In the genomic region with DNA sequence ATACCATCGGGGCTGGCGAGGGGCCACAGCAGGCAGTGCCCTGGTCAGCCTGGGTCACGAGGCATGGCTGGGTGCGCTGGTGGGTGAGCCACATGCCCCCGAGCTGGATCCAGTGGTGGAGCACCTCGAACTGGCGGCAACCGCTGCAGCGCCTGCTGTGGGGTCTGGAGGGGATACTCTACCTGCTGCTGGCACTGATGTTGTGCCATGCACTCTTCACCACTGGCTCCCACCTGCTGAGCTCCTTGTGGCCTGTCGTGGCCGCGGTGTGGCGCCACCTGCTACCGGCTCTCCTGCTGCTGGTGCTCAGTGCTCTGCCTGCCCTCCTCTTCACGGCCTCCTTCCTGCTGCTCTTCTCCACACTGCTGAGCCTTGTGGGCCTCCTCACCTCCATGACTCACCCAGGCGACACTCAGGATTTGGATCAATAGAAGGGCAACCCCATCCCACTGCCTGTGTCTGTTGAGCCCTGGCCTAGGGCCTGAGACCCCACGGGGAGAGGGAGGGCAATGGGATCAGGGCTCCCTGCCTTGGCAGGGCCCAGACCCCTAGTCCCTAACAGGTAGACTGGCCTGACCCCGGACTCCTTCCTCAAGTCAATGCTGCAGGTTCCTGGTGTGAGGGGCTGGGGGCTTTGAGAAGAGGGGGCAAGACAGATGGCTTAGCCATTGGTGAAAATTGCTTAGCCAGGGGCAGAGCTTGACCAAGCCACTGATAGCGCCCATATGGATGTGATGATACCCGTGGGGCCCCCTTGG, we compare ENCODE assay signal across 11 cellular contexts. TPM values are rescaled to one million over a fixed set of nuclear protein-coding genes. Genes with fewer than 3 reads are reported as not detected.
A peak's percentile ranks its signal among the peaks of the same experiment; 100 is the strongest.
DNase-seq lines count a peak whose midpoint lies in the region; ATAC-seq lines count a peak whose summit lies in the region.
"Had no signal": no experiment of that assay in that cellular context is flagged by ENCODE, and none has a peak within 500 bp of the region (broad histone marks: within the 10 kb centered on the region; RNA-seq: fewer than 3 reads in every experiment).

No MANE protein-coding gene starts in this region.

- H3K9me2 ChIP-seq in GM23248 (ENCODE audit: insufficient read depth): no peaks in the 10 kb centered on the region

- POLR2A ChIA-PET in activated CD8-positive, alpha-beta T cell treated with anti-CD3 and anti-CD28 coated beads, Interleukin-2, amount 10 ng/mL, durations not matched to agents 7 days and 5 days (lab: Charles Lee): interaction anchor here (0.7 kb wide), 1 partner anchor 770 kb away, joined by 3 read pairs; no protein-coding TSS in a partner anchor

- H3K4me3 ChIP-seq in GM23248: no peak overlapping the region
- H3K4me3 ChIP-seq: breast epithelium, prostate gland had no signal

- H3F3A ChIP-seq in GM23248 (ENCODE audit: insufficient read depth): 0 out of 2 replicates have a peak, but pooled peaks cover 7% of the 10 kb centered on the region

- H3K36me3 Mint-ChIP-seq in activated T-cell treated with anti-CD3 and anti-CD28 coated beads, Interleukin-2, amount 50 U/mL, for 72 hours (ENCODE audit: insufficient read depth in 2 of 2): peaks cover 4 to 9% of the 10 kb centered on the region in 2 donors
- H3K36me3 Mint-ChIP-seq in activated T-cell treated with anti-CD3 and anti-CD28 coated beads, Interleukin-2, amount 50 U/mL, for 24 hours (ENCODE audit: low read depth): no peaks in the 10 kb centered on the region
- H3K36me3 Mint-ChIP-seq in activated CD8-positive, alpha-beta T cell treated with anti-CD3 and anti-CD28 coated beads, Interleukin-2, amount 10 ng/mL, durations not matched to agents 7 days and 5 days (ENCODE audit: low read depth): no peaks in the 10 kb centered on the region
- no peaks in the 10 kb centered on the region for H3K36me3 Mint-ChIP-seq in stimulated activated memory B cell treated with anti-CD40 and anti-IgM and Interleukin-4, amounts not matched to agents 10 μg/mL and 1 μg/mL and 100 μg/mL, for 72 hours

- ATAC-seq in activated T-cell treated with anti-CD3 and anti-CD28 coated beads, Interleukin-2, amount 50 U/mL, for 72 hours (replicated peaks in 1 of 2): peak; percentile 45 to 59
- peak; percentile 56 for ATAC-seq in activated CD8-positive, alpha-beta T cell treated with anti-CD3 and anti-CD28 coated beads, Interleukin-2, amount 10 ng/mL, durations not matched to agents 7 days and 5 days
- peak; percentile 25 for ATAC-seq in stimulated activated memory B cell treated with anti-CD40 and anti-IgM and Interleukin-4, amounts not matched to agents 10 μg/mL and 1 μg/mL and 100 μg/mL, for 72 hours
- no peak for ATAC-seq in HG03097 (IDR thresholded peaks at IDR 0.05; ENCODE audit: low FRiP score, unreplicated experiment)

- no peaks in the 10 kb centered on the region for H3K36me3 ChIP-seq in GM23248 (ENCODE audit: low read depth)
- H3K36me3 ChIP-seq: breast epithelium, prostate gland had no signal

- peaks cover 18% of the 10 kb centered on the region for H3K27me3 ChIP-seq in GM23248 (replicated peaks; ENCODE audit: insufficient read depth)

- peaks cover 29% of the 10 kb centered on the region for H3K27me3 Mint-ChIP-seq in activated T-cell treated with anti-CD3 and anti-CD28 coated beads, Interleukin-2, amount 50 U/mL, for 72 hours (ENCODE audit: low read depth)
- peaks cover 31% of the 10 kb centered on the region for H3K27me3 Mint-ChIP-seq in activated T-cell treated with anti-CD3 and anti-CD28 coated beads, Interleukin-2, amount 50 U/mL, for 24 hours
- H3K27me3 Mint-ChIP-seq in activated CD8-positive, alpha-beta T cell treated with anti-CD3 and anti-CD28 coated beads, Interleukin-2, amount 10 ng/mL, durations not matched to agents 7 days and 5 days (ENCODE audit: low read depth): peaks cover 61% of the 10 kb centered on the region
- H3K27me3 Mint-ChIP-seq in stimulated activated memory B cell treated with anti-CD40 and anti-IgM and Interleukin-4, amounts not matched to agents 10 μg/mL and 1 μg/mL and 100 μg/mL, for 72 hours: peaks cover 96% of the 10 kb centered on the region

- no peaks in the 10 kb centered on the region for H3K9me3 ChIP-seq in GM23248 (ENCODE audit: low read depth)
- H3K9me3 ChIP-seq: breast epithelium, prostate gland had no signal

- H3K27ac ChIP-seq in GM23248: no peak overlapping the region
- H3K27ac ChIP-seq: prostate gland had no signal

- H3K9me3 Mint-ChIP-seq in activated T-cell treated with anti-CD3 and anti-CD28 coated beads, Interleukin-2, amount 50 U/mL, for 72 hours: peaks cover 3 to 5% of the 10 kb centered on the region in 2 donors
- peaks cover 13% of the 10 kb centered on the region for H3K9me3 Mint-ChIP-seq in activated T-cell treated with anti-CD3 and anti-CD28 coated beads, Interleukin-2, amount 50 U/mL, for 24 hours
- peaks cover 6% of the 10 kb centered on the region for H3K9me3 Mint-ChIP-seq in activated CD8-positive, alpha-beta T cell treated with anti-CD3 and anti-CD28 coated beads, Interleukin-2, amount 10 ng/mL, durations not matched to agents 7 days and 5 days (ENCODE audit: insufficient read depth)
- peaks cover 7% of the 10 kb centered on the region for H3K9me3 Mint-ChIP-seq in stimulated activated memory B cell treated with anti-CD40 and anti-IgM and Interleukin-4, amounts not matched to agents 10 μg/mL and 1 μg/mL and 100 μg/mL, for 72 hours

- H3K4me1 Mint-ChIP-seq in activated T-cell treated with anti-CD3 and anti-CD28 coated beads, Interleukin-2, amount 50 U/mL, for 72 hours (ENCODE audit: low read depth): peaks cover 10% of the 10 kb centered on the region
- peaks cover 13% of the 10 kb centered on the region for H3K4me1 Mint-ChIP-seq in activated T-cell treated with anti-CD3 and anti-CD28 coated beads, Interleukin-2, amount 50 U/mL, for 24 hours (ENCODE audit: low read depth)
- H3K4me1 Mint-ChIP-seq in activated CD8-positive, alpha-beta T cell treated with anti-CD3 and anti-CD28 coated beads, Interleukin-2, amount 10 ng/mL, durations not matched to agents 7 days and 5 days (ENCODE audit: low read depth): peaks cover 13% of the 10 kb centered on the region
- H3K4me1 Mint-ChIP-seq in stimulated activated memory B cell treated with anti-CD40 and anti-IgM and Interleukin-4, amounts not matched to agents 10 μg/mL and 1 μg/mL and 100 μg/mL, for 72 hours: peaks cover 8% of the 10 kb centered on the region

- CTCF ChIA-PET in activated CD8-positive, alpha-beta T cell treated with anti-CD3 and anti-CD28 coated beads, Interleukin-2, amount 10 ng/mL, durations not matched to agents 7 days and 5 days (lab: Charles Lee): no interaction called here

- 91% methylated on average over 15 to 20 of the region's 20 CpGs for WGBS in GM23248 (ENCODE audit: low coverage in 1 of 2, low lambda C conversion rate in 2 of 2, missing lambda C conversion rate in 2 of 2), 2 experiments

- H3K4me2 ChIP-seq in GM23248 (ENCODE audit: unreplicated experiment): no peak overlapping the region

- in situ Hi-C loops in GM23248 (cut with MboI): no loop called here

- DNase-seq in activated T-cell treated with anti-CD3 and anti-CD28 coated beads, Interleukin-2, amount 50 U/mL, for 72 hours: no peak
- DNase-seq in activated T-cell treated with anti-CD3 and anti-CD28 coated beads, Interleukin-2, amount 50 U/mL, for 24 hours: no peak
- no peak for DNase-seq in activated CD8-positive, alpha-beta T cell treated with anti-CD3 and anti-CD28 coated beads, Interleukin-2, amount 10 ng/mL, durations not matched to agents 7 days and 5 days
- no peak for DNase-seq in GM23248
- DNase-seq: activated CD4-positive, alpha-beta T cell treated with anti-CD3 and anti-CD28 coated beads, Interleukin-2, amount 50 U/mL, for 48 hours; GF-D8; NCI-H226 had no signal

- H4K20me1 ChIP-seq in GM23248 (ENCODE audit: insufficient read depth): no peaks in the 10 kb centered on the region

- H3K27ac Mint-ChIP-seq in activated T-cell treated with anti-CD3 and anti-CD28 coated beads, Interleukin-2, amount 50 U/mL, for 72 hours: no peak overlapping the region
- no peak overlapping the region for H3K27ac Mint-ChIP-seq in activated T-cell treated with anti-CD3 and anti-CD28 coated beads, Interleukin-2, amount 50 U/mL, for 24 hours
- H3K27ac Mint-ChIP-seq in activated CD8-positive, alpha-beta T cell treated with anti-CD3 and anti-CD28 coated beads, Interleukin-2, amount 10 ng/mL, durations not matched to agents 7 days and 5 days: no peak overlapping the region
- no peak overlapping the region for H3K27ac Mint-ChIP-seq in stimulated activated memory B cell treated with anti-CD40 and anti-IgM and Interleukin-4, amounts not matched to agents 10 μg/mL and 1 μg/mL and 100 μg/mL, for 72 hours

- H3K4me1 ChIP-seq in GM23248 (ENCODE audit: insufficient read depth): peaks cover 13% of the 10 kb centered on the region
- H3K4me1 ChIP-seq: breast epithelium, prostate gland had no signal

- H3K4me3 Mint-ChIP-seq in activated T-cell treated with anti-CD3 and anti-CD28 coated beads, Interleukin-2, amount 50 U/mL, for 72 hours: no peak overlapping the region
- H3K4me3 Mint-ChIP-seq in activated T-cell treated with anti-CD3 and anti-CD28 coated beads, Interleukin-2, amount 50 U/mL, for 24 hours: no peak overlapping the region
- H3K4me3 Mint-ChIP-seq in activated CD8-positive, alpha-beta T cell treated with anti-CD3 and anti-CD28 coated beads, Interleukin-2, amount 10 ng/mL, durations not matched to agents 7 days and 5 days: no peak overlapping the region
- no peak overlapping the region for H3K4me3 Mint-ChIP-seq in stimulated activated memory B cell treated with anti-CD40 and anti-IgM and Interleukin-4, amounts not matched to agents 10 μg/mL and 1 μg/mL and 100 μg/mL, for 72 hours

- H3K9ac ChIP-seq in GM23248: no peak overlapping the region

- H3K79me2 ChIP-seq in GM23248 (ENCODE audit: insufficient read depth): no peaks in the 10 kb centered on the region

- H2AFZ ChIP-seq in GM23248: no peak overlapping the region

RNA-seq across cellular contexts. Expression of gene TMEM239, which starts 0.6 kb away (rescaled TPM):
- not detected for total RNA-seq in activated T-cell treated with anti-CD3 and anti-CD28 coated beads, Interleukin-2, amount 50 U/mL, for 72 hours
- total RNA-seq in activated CD8-positive, alpha-beta T cell treated with anti-CD3 and anti-CD28 coated beads, Interleukin-2, amount 10 ng/mL, durations not matched to agents 7 days and 5 days: not detected
- not detected in 2 replicates for total RNA-seq in GM23248 (2014; rRNA removed; shearing (Covaris generic))
- not detected in 2 replicates for polyA plus RNA-seq in GM23248 (2016; fragmentation: Nextera tagmentation; extraction: Ambion mirVana)
- total RNA-seq: prostate gland had no signal

RNA-seq across cellular contexts. Expression of gene C20orf141, which starts 2.0 kb away (rescaled TPM):
- not detected for total RNA-seq in activated T-cell treated with anti-CD3 and anti-CD28 coated beads, Interleukin-2, amount 50 U/mL, for 72 hours
- not detected for total RNA-seq in activated CD8-positive, alpha-beta T cell treated with anti-CD3 and anti-CD28 coated beads, Interleukin-2, amount 10 ng/mL, durations not matched to agents 7 days and 5 days
- not detected in 2 replicates for total RNA-seq in GM23248 (2014; rRNA removed; shearing (Covaris generic))
- polyA plus RNA-seq in GM23248 (2016; fragmentation: Nextera tagmentation; extraction: Ambion mirVana): not detected in 2 replicates
- total RNA-seq: breast epithelium had no signal

RNA-seq across cellular contexts. Expression of gene CPXM1, which starts 16.3 kb away (rescaled TPM):
- 1 to 10 TPM; 4.0 to 4.4 TPM for total RNA-seq in activated T-cell treated with anti-CD3 and anti-CD28 coated beads, Interleukin-2, amount 50 U/mL, for 72 hours
- under 1 TPM; 0.11 to 0.26 TPM for total RNA-seq in activated CD8-positive, alpha-beta T cell treated with anti-CD3 and anti-CD28 coated beads, Interleukin-2, amount 10 ng/mL, durations not matched to agents 7 days and 5 days
- not detected in 2 replicates for total RNA-seq in GM23248 (2014; rRNA removed; shearing (Covaris generic))
- 0.08 TPM in 1 of 2 replicates, not detected in the other for polyA plus RNA-seq in GM23248 (2016; fragmentation: Nextera tagmentation; extraction: Ambion mirVana)

RNA-seq across cellular contexts. Expression of gene PCED1A, which starts 23.7 kb away (rescaled TPM):
- 10 to 100 TPM; 52.8 to 58.9 TPM for total RNA-seq in activated T-cell treated with anti-CD3 and anti-CD28 coated beads, Interleukin-2, amount 50 U/mL, for 72 hours
- total RNA-seq in activated CD8-positive, alpha-beta T cell treated with anti-CD3 and anti-CD28 coated beads, Interleukin-2, amount 10 ng/mL, durations not matched to agents 7 days and 5 days: 10 to 100 TPM; 17.3 to 17.9 TPM
- 36.8 and 39.2 TPM in 2 replicates for total RNA-seq in GM23248 (2014; rRNA removed; shearing (Covaris generic))
- polyA plus RNA-seq in GM23248 (2016; fragmentation: Nextera tagmentation; extraction: Ambion mirVana): 17.3 and 20.7 TPM in 2 replicates

RNA-seq across cellular contexts. Expression of gene VPS16, which starts 23.8 kb away (rescaled TPM):
- 10 to 100 TPM; 54.3 to 60.7 TPM for total RNA-seq in activated T-cell treated with anti-CD3 and anti-CD28 coated beads, Interleukin-2, amount 50 U/mL, for 72 hours
- total RNA-seq in activated CD8-positive, alpha-beta T cell treated with anti-CD3 and anti-CD28 coated beads, Interleukin-2, amount 10 ng/mL, durations not matched to agents 7 days and 5 days: 10 to 100 TPM; 47.0 to 55.2 TPM
- 35.2 and 36.2 TPM in 2 replicates for total RNA-seq in GM23248 (2014; rRNA removed; shearing (Covaris generic))
- 23.0 and 24.2 TPM in 2 replicates for polyA plus RNA-seq in GM23248 (2016; fragmentation: Nextera tagmentation; extraction: Ambion mirVana)
